2 cellular contexts compared by ENCODE assay signal in the genomic region with DNA sequence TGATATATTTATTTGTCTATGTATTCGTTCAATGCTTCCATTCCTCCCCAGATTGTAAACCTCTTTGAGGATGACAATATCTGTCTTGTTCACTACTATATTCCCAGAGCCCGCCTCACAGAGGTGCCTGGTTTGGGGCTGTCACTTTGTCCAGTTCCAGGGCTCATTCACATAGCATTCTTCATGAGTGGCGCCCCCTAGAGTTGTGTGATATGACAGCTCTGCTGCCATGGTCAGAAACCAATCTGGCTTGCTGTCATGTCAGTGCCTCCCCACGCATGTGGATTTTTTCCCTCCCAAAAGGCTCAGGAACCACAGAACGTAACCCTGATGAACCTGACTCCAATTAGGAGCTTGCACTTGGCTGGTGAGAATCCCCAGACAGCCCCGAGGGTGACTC.
A peak's percentile ranks its signal among the peaks of the same experiment; 100 is the strongest.
TF ChIP-seq lines count a peak whose summit lies in the region.

No MANE protein-coding gene starts in this region.

TF ChIP-seq in A549, 52 proteins besides CTCF, POLR2A, EP300 and RAD21 (continued from another document):
- no peak for TF ChIP-seq HOXA7 (CRISPR knock-in tag; IDR thresholded peaks at IDR 0.05)
- TF ChIP-seq EHF (CRISPR knock-in tag; IDR thresholded peaks at IDR 0.05): no peak
- no peak for TF ChIP-seq SREBF2 (IDR thresholded peaks at IDR 0.05)
- TF ChIP-seq HOXB5 (CRISPR knock-in tag; IDR thresholded peaks at IDR 0.05): no peak
- TF ChIP-seq, protein P1, sequence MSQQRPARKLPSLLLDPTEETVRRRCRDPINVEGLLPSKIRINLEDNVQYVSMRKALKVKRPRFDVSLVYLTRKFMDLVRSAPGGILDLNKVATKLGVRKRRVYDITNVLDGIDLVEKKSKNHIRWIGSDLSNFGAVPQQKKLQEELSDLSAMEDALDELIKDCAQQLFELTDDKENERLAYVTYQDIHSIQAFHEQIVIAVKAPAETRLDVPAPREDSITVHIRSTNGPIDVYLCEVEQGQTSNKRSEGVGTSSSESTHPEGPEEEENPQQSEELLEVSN (IDR thresholded peaks at IDR 0.05; ENCODE audit: borderline replicate concordance, low read depth): no peak
- no peak for TF ChIP-seq MAZ (IDR thresholded peaks at IDR 0.05; ENCODE audit: borderline replicate concordance, low read depth, low read length)
- no peak for TF ChIP-seq SMC3 (IDR thresholded peaks at IDR 0.05)
- no peak for TF ChIP-seq MAFK (IDR thresholded peaks at IDR 0.05; ENCODE audit: partially characterized antibody)

TF ChIP-seq in H1, 55 proteins besides CTCF, POLR2A, EP300 and RAD21 (continued from another document):
- TF ChIP-seq BACH1 (IDR thresholded peaks at IDR 0.05; ENCODE audit: low read length) (no peak), RFX5 (IDR thresholded peaks at IDR 0.05; ENCODE audit: borderline replicate concordance, low read depth, low read length) (no peak), EGR1 (IDR thresholded peaks at IDR 0.05; ENCODE audit: borderline replicate concordance, low read depth, low read length) (no peak), SP4 (IDR thresholded peaks at IDR 0.05; ENCODE audit: low read length) (no peak), SP2 (IDR thresholded peaks at IDR 0.05; ENCODE audit: low read length) (no peak), FOSL1 (IDR thresholded peaks at IDR 0.05; ENCODE audit: insufficient read depth, low read depth, low read length) (no peak), RXRA (IDR thresholded peaks at IDR 0.05; ENCODE audit: insufficient read depth, low read depth, low read length) (no peak)
- TF ChIP-seq, protein P2, sequence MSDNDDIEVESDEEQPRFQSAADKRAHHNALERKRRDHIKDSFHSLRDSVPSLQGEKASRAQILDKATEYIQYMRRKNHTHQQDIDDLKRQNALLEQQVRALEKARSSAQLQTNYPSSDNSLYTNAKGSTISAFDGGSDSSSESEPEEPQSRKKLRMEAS (IDR thresholded peaks at IDR 0.05): 0 out of 2 replicates have a peak, but pooled peaks have one; percentile 36
- TF ChIP-seq, protein P3, sequence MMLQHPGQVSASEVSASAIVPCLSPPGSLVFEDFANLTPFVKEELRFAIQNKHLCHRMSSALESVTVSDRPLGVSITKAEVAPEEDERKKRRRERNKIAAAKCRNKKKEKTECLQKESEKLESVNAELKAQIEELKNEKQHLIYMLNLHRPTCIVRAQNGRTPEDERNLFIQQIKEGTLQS (IDR thresholded peaks at IDR 0.05; ENCODE audit: insufficient read depth, low read depth, low read length): no peak
- TF ChIP-seq, protein P1 (IDR thresholded peaks at IDR 0.05): peak; percentile 48; the same call in 1 of the 2 replicates
- TF ChIP-seq, protein P4, sequence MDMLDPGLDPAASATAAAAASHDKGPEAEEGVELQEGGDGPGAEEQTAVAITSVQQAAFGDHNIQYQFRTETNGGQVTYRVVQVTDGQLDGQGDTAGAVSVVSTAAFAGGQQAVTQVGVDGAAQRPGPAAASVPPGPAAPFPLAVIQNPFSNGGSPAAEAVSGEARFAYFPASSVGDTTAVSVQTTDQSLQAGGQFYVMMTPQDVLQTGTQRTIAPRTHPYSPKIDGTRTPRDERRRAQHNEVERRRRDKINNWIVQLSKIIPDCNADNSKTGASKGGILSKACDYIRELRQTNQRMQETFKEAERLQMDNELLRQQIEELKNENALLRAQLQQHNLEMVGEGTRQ (IDR thresholded peaks at IDR 0.05; ENCODE audit: low read length): no peak
